1 cellular context compared by ENCODE assay signal in the genomic region with DNA sequence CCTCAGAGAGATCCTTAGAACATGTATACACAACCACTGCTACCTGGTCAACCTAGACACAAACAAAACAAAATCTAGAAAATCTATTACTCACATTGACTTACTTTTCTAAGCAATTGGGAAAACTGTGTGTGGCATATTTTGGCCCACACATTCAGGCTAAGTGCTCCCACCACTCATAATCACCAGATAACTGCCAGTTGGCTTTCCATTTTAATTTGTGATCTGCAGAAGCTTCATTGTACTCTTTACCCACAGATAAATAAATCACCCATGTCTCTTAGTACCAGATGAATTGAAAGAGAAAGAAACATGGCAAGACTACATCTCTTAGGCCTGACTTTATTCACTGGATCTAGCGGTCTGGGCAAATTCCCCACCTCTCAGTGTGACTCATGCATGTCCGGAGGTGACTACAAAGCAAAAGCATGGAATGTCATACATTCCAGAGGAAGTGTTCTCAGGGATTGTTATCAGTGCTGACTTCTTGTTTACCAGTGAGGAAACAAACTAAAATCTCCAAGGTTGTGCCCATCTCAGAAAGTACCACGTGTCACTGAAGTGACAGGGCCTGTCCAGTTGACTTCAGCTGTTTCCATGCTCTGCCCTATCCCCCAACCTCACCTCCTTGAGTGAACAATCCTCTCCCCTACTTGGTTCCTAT.
A peak's percentile ranks its signal among the peaks of the same experiment; 100 is the strongest.
TF ChIP-seq lines count a peak whose summit lies in the region.

No MANE protein-coding gene starts in this region.

TF ChIP-seq in HepG2, 621 proteins besides CTCF, POLR2A, EP300 and RAD21 (continued from another document and continues in another):
- TF ChIP-seq, protein P1, sequence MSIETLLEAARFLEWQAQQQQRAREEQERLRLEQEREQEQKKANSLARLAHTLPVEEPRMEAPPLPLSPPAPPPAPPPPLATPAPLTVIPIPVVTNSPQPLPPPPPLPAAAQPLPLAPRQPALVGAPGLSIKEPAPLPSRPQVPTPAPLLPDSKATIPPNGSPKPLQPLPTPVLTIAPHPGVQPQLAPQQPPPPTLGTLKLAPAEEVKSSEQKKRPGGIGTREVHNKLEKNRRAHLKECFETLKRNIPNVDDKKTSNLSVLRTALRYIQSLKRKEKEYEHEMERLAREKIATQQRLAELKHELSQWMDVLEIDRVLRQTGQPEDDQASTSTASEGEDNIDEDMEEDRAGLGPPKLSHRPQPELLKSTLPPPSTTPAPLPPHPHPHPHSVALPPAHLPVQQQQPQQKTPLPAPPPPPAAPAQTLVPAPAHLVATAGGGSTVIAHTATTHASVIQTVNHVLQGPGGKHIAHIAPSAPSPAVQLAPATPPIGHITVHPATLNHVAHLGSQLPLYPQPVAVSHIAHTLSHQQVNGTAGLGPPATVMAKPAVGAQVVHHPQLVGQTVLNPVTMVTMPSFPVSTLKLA (IDR thresholded peaks at IDR 0.05): peak; percentile 90
- TF ChIP-seq ZNF564 (CRISPR knock-in tag; IDR thresholded peaks at IDR 0.05): no peak
- TF ChIP-seq ZNF160 (CRISPR knock-in tag; IDR thresholded peaks at IDR 0.05): no peak
- TF ChIP-seq HCFC1 (IDR thresholded peaks at IDR 0.05; ENCODE audit: low read depth, low read length): no peak
- no peak for TF ChIP-seq SNRNP70 (IDR thresholded peaks at IDR 0.05; ENCODE audit: low read depth, low read length)
- TF ChIP-seq ISL2 (CRISPR knock-in tag; IDR thresholded peaks at IDR 0.05): peak; percentile 87
- TF ChIP-seq, protein P2, sequence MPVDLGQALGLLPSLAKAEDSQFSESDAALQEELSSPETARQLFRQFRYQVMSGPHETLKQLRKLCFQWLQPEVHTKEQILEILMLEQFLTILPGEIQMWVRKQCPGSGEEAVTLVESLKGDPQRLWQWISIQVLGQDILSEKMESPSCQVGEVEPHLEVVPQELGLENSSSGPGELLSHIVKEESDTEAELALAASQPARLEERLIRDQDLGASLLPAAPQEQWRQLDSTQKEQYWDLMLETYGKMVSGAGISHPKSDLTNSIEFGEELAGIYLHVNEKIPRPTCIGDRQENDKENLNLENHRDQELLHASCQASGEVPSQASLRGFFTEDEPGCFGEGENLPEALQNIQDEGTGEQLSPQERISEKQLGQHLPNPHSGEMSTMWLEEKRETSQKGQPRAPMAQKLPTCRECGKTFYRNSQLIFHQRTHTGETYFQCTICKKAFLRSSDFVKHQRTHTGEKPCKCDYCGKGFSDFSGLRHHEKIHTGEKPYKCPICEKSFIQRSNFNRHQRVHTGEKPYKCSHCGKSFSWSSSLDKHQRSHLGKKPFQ (CRISPR knock-in tag; IDR thresholded peaks at IDR 0.05; ENCODE audit: insufficient replicate concordance): peak; percentile 87
- TF ChIP-seq MED1 (CRISPR knock-in tag; IDR thresholded peaks at IDR 0.05): peak; percentile 99
- TF ChIP-seq EEA1 (CRISPR knock-in tag; IDR thresholded peaks at IDR 0.05; ENCODE audit: borderline replicate concordance): no peak
- TF ChIP-seq ZNF331 (CRISPR knock-in tag; IDR thresholded peaks at IDR 0.05): peak; percentile 86
- TF ChIP-seq, protein P3, sequence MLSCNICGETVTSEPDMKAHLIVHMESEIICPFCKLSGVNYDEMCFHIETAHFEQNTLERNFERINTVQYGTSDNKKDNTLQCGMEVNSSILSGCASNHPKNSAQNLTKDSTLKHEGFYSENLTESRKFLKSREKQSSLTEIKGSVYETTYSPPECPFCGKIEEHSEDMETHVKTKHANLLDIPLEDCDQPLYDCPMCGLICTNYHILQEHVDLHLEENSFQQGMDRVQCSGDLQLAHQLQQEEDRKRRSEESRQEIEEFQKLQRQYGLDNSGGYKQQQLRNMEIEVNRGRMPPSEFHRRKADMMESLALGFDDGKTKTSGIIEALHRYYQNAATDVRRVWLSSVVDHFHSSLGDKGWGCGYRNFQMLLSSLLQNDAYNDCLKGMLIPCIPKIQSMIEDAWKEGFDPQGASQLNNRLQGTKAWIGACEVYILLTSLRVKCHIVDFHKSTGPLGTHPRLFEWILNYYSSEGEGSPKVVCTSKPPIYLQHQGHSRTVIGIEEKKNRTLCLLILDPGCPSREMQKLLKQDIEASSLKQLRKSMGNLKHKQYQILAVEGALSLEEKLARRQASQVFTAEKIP (CRISPR knock-in tag; IDR thresholded peaks at IDR 0.05; ENCODE audit: borderline replicate concordance): no peak
- no peak for TF ChIP-seq KLF13 (CRISPR knock-in tag; IDR thresholded peaks at IDR 0.05)
- no peak for TF ChIP-seq POLR2G (IDR thresholded peaks at IDR 0.05; ENCODE audit: low read depth, low read length)
- TF ChIP-seq, protein P4, sequence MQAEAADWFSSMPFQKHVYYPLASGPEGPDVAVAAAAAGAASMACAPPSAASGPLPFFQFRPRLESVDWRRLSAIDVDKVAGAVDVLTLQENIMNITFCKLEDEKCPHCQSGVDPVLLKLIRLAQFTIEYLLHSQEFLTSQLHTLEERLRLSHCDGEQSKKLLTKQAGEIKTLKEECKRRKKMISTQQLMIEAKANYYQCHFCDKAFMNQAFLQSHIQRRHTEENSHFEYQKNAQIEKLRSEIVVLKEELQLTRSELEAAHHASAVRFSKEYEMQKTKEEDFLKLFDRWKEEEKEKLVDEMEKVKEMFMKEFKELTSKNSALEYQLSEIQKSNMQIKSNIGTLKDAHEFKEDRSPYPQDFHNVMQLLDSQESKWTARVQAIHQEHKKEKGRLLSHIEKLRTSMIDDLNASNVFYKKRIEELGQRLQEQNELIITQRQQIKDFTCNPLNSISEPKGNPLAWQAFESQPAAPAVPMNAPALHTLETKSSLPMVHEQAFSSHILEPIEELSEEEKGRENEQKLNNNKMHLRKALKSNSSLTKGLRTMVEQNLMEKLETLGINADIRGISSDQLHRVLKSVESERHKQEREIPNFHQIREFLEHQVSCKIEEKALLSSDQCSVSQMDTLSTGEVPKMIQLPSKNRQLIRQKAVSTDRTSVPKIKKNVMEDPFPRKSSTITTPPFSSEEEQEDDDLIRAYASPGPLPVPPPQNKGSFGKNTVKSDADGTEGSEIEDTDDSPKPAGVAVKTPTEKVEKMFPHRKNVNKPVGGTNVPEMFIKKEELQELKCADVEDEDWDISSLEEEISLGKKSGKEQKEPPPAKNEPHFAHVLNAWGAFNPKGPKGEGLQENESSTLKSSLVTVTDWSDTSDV (CRISPR knock-in tag; IDR thresholded peaks at IDR 0.05): no peak
- TF ChIP-seq, protein P5, sequence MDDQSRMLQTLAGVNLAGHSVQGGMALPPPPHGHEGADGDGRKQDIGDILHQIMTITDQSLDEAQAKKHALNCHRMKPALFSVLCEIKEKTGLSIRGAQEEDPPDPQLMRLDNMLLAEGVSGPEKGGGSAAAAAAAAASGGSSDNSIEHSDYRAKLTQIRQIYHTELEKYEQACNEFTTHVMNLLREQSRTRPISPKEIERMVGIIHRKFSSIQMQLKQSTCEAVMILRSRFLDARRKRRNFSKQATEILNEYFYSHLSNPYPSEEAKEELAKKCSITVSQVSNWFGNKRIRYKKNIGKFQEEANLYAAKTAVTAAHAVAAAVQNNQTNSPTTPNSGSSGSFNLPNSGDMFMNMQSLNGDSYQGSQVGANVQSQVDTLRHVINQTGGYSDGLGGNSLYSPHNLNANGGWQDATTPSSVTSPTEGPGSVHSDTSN (CRISPR knock-in tag; IDR thresholded peaks at IDR 0.05; ENCODE audit: borderline replicate concordance): no peak
- TF ChIP-seq, protein P6, sequence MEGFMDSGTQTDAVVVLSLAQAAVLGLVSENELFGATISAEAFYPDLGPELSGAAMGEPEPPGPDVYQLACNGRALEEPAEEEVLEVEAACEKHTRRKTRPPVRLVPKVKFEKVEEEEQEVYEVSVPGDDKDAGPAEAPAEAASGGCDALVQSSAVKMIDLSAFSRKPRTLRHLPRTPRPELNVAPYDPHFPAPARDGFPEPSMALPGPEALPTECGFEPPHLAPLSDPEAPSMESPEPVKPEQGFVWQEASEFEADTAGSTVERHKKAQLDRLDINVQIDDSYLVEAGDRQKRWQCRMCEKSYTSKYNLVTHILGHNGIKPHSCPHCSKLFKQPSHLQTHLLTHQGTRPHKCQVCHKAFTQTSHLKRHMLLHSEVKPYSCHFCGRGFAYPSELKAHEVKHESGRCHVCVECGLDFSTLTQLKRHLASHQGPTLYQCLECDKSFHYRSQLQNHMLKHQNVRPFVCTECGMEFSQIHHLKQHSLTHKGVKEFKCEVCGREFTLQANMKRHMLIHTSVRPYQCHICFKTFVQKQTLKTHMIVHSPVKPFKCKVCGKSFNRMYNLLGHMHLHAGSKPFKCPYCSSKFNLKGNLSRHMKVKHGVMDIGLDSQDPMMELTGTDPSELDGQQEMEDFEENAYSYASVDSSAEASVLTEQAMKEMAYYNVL (CRISPR knock-in tag; IDR thresholded peaks at IDR 0.05; ENCODE audit: borderline replicate concordance): peak; percentile 63; the same call in 1 of the 2 replicates
- no peak for TF ChIP-seq KMT2B (CRISPR knock-in tag; IDR thresholded peaks at IDR 0.05)
- no peak for TF ChIP-seq ZNF790 (CRISPR knock-in tag; IDR thresholded peaks at IDR 0.05; ENCODE audit: borderline replicate concordance)
- TF ChIP-seq RCOR2 (CRISPR knock-in tag; IDR thresholded peaks at IDR 0.05): peak; percentile 96
- TF ChIP-seq ZKSCAN1 (IDR thresholded peaks at IDR 0.05; ENCODE audit: low read length): no peak
- no peak for TF ChIP-seq ZNF136 (CRISPR knock-in tag; IDR thresholded peaks at IDR 0.05; ENCODE audit: low read depth)
- TF ChIP-seq ARID2 (CRISPR knock-in tag; IDR thresholded peaks at IDR 0.05; ENCODE audit: borderline replicate concordance): no peak
- no peak for TF ChIP-seq CHCHD3 (CRISPR knock-in tag; IDR thresholded peaks at IDR 0.05)
- TF ChIP-seq ZNF747 (CRISPR knock-in tag; IDR thresholded peaks at IDR 0.05; ENCODE audit: borderline replicate concordance): 0 out of 2 replicates have a peak, but pooled peaks have one; percentile 51
- no peak for TF ChIP-seq TBP (CRISPR knock-in tag; IDR thresholded peaks at IDR 0.05)
- no peak for TF ChIP-seq MLLT10 (CRISPR knock-in tag; IDR thresholded peaks at IDR 0.05)
- no peak for TF ChIP-seq MZF1 (CRISPR knock-in tag; IDR thresholded peaks at IDR 0.05; ENCODE audit: borderline replicate concordance)
- TF ChIP-seq KDM4B (CRISPR knock-in tag; IDR thresholded peaks at IDR 0.05): peak; percentile 72; the same call in 1 of the 2 replicates
- peak; percentile 33 to 72; a peak in 3 of 4 replicates for TF ChIP-seq MAFK (conservative IDR thresholded peaks at IDR 0.05 in 1 of 2, IDR thresholded peaks at IDR 0.05 in 1 of 2; ENCODE audit: low read length in 2 of 2)
- TF ChIP-seq, protein P7, sequence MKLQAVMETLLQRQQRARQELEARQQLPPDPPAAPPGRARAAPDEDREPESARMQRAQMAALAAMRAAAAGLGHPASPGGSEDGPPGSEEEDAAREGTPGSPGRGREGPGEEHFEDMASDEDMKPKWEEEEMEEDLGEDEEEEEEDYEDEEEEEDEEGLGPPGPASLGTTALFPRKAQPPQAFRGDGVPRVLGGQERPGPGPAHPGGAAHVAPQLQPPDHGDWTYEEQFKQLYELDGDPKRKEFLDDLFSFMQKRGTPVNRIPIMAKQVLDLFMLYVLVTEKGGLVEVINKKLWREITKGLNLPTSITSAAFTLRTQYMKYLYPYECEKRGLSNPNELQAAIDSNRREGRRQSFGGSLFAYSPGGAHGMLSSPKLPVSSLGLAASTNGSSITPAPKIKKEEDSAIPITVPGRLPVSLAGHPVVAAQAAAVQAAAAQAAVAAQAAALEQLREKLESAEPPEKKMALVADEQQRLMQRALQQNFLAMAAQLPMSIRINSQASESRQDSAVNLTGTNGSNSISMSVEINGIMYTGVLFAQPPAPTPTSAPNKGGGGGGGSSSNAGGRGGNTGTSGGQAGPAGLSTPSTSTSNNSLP (IDR thresholded peaks at IDR 0.05; ENCODE audit: low read depth, low read length): peak; percentile 78
- peak; percentile 93 for TF ChIP-seq HMG20B (CRISPR knock-in tag; conservative IDR thresholded peaks at IDR 0.05)
- TF ChIP-seq, protein P8, sequence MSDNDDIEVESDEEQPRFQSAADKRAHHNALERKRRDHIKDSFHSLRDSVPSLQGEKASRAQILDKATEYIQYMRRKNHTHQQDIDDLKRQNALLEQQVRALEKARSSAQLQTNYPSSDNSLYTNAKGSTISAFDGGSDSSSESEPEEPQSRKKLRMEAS (IDR thresholded peaks at IDR 0.05): peak; percentile 91
- no peak for TF ChIP-seq RBAK (CRISPR knock-in tag; IDR thresholded peaks at IDR 0.05)
- TF ChIP-seq ONECUT2 (CRISPR knock-in tag; IDR thresholded peaks at IDR 0.05): no peak
- no peak for TF ChIP-seq ZNF720 (CRISPR knock-in tag; IDR thresholded peaks at IDR 0.05)
- TF ChIP-seq ZNF577 (CRISPR knock-in tag; IDR thresholded peaks at IDR 0.05; ENCODE audit: borderline replicate concordance, low read depth): no peak
- TF ChIP-seq ATF7-NPFF (CRISPR knock-in tag; IDR thresholded peaks at IDR 0.05; ENCODE audit: low read depth): no peak
- TF ChIP-seq, protein P9, sequence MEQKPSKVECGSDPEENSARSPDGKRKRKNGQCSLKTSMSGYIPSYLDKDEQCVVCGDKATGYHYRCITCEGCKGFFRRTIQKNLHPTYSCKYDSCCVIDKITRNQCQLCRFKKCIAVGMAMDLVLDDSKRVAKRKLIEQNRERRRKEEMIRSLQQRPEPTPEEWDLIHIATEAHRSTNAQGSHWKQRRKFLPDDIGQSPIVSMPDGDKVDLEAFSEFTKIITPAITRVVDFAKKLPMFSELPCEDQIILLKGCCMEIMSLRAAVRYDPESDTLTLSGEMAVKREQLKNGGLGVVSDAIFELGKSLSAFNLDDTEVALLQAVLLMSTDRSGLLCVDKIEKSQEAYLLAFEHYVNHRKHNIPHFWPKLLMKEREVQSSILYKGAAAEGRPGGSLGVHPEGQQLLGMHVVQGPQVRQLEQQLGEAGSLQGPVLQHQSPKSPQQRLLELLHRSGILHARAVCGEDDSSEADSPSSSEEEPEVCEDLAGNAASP (CRISPR knock-in tag; IDR thresholded peaks at IDR 0.05; ENCODE audit: borderline replicate concordance): peak; percentile 74
- peak; percentile 51; the same call in 1 of the 2 replicates for TF ChIP-seq YEATS4 (CRISPR knock-in tag; IDR thresholded peaks at IDR 0.05; ENCODE audit: borderline replicate concordance)
- no peak for TF ChIP-seq ZNF296 (CRISPR knock-in tag; conservative IDR thresholded peaks at IDR 0.05)
- peak; percentile 28; the same call in 1 of the 2 replicates for TF ChIP-seq NR2F6 (IDR thresholded peaks at IDR 0.05)
- peak; percentile 73 for TF ChIP-seq NR2F6 (CRISPR knock-in tag; IDR thresholded peaks at IDR 0.05)
- no peak for TF ChIP-seq HNRNPH1 (optimal IDR thresholded peaks at IDR 0.05; ENCODE audit: low read depth, low read length)
- TF ChIP-seq MBD4 (IDR thresholded peaks at IDR 0.05; ENCODE audit: borderline replicate concordance, low read length): peak; percentile 70; the same call in 1 of the 2 replicates
- TF ChIP-seq ETV5 (CRISPR knock-in tag; IDR thresholded peaks at IDR 0.05; ENCODE audit: borderline replicate concordance): peak; percentile 99
- TF ChIP-seq ZNF468 (CRISPR knock-in tag; IDR thresholded peaks at IDR 0.05): no peak
- no peak for TF ChIP-seq TCF12 (IDR thresholded peaks at IDR 0.05)
- 0 out of 2 replicates have a peak, but pooled peaks have one; percentile 58 for TF ChIP-seq TCF12 (CRISPR knock-in tag; IDR thresholded peaks at IDR 0.05)
- TF ChIP-seq DNMT3B (CRISPR knock-in tag; conservative IDR thresholded peaks at IDR 0.05): peak; percentile 72; the same call in 1 of the 2 replicates
- peak; percentile 93 for TF ChIP-seq NFKBIZ (CRISPR knock-in tag; IDR thresholded peaks at IDR 0.05)
- TF ChIP-seq, protein P10, sequence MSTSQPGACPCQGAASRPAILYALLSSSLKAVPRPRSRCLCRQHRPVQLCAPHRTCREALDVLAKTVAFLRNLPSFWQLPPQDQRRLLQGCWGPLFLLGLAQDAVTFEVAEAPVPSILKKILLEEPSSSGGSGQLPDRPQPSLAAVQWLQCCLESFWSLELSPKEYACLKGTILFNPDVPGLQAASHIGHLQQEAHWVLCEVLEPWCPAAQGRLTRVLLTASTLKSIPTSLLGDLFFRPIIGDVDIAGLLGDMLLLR (CRISPR knock-in tag; IDR thresholded peaks at IDR 0.05): no peak; the same call in 1 of the 2 replicates
